23 cellular contexts compared by ENCODE assay signal in genomic region chr1:29017975-29018712, GRCh38.
"Had no signal": no experiment of that assay in that cellular context is flagged by ENCODE, and none has a peak within 500 bp of the region (broad histone marks: within the 10 kb centered on the region; RNA-seq: fewer than 3 reads in every experiment).

No MANE protein-coding gene starts in this region.

- H3K27ac ChIP-seq: breast epithelium, dorsolateral prefrontal cortex, neutrophil, ovary, prostate gland, right atrium auricular region, upper lobe of left lung had no signal

- H3K4me3 ChIP-seq: breast epithelium, dorsolateral prefrontal cortex, ovary, prostate gland, right atrium auricular region, upper lobe of left lung had no signal

- H3K4me3 Mint-ChIP-seq: activated naive CD8-positive, alpha-beta T cell treated with anti-CD3 and anti-CD28 coated beads for 36 hours; central memory CD8-positive, alpha-beta T cell; effector memory CD8-positive, alpha-beta T cell; nephron had no signal

- H3K27me3 Mint-ChIP-seq: activated naive CD8-positive, alpha-beta T cell treated with anti-CD3 and anti-CD28 coated beads for 36 hours; central memory CD8-positive, alpha-beta T cell; effector memory CD8-positive, alpha-beta T cell had no signal

- H3K9me3 ChIP-seq: breast epithelium, neutrophil, ovary, prostate gland, right atrium auricular region, upper lobe of left lung had no signal

- H3K36me3 Mint-ChIP-seq: activated naive CD8-positive, alpha-beta T cell treated with anti-CD3 and anti-CD28 coated beads for 36 hours had no signal

- H3K4me1 Mint-ChIP-seq: activated naive CD8-positive, alpha-beta T cell treated with anti-CD3 and anti-CD28 coated beads for 36 hours; nephron had no signal

- FAIRE-seq: colon, endothelial cell of umbilical vein, TTC549 had no signal

- H3K27ac Mint-ChIP-seq: activated naive CD8-positive, alpha-beta T cell treated with anti-CD3 and anti-CD28 coated beads for 36 hours; nephron had no signal

- H3K4me1 ChIP-seq: breast epithelium, prostate gland, right atrium auricular region, upper lobe of left lung had no signal

- DNase-seq: activated CD4-positive, alpha-beta T cell treated with anti-CD3 and anti-CD28 coated beads for 1 hour; activated effector memory CD4-positive, alpha-beta T cell treated with anti-CD3 and anti-CD28 coated beads, Interleukin-2, amount 50 U/mL, for 16 hours; activated naive CD8-positive, alpha-beta T cell treated with anti-CD3 and anti-CD28 coated beads for 36 hours; amniotic stem cell; dorsolateral prefrontal cortex; effector memory CD8-positive, alpha-beta T cell; foreskin melanocyte; midbrain; ovary; stimulated activated CD4-positive, alpha-beta T cell treated with anti-CD3 and anti-CD28 coated beads, Interleukin-4, amount 100 ng/mL, for 24 hours; stimulated activated naive CD8-positive, alpha-beta T cell treated with anti-CD3 and anti-CD28 coated beads, Interleukin-15, Interleukin-2, amounts not matched to agents 100 U/mL and 50 U/mL, for 24 hours; upper lobe of left lung had no signal

- H3K27me3 ChIP-seq: breast epithelium, dorsolateral prefrontal cortex, neutrophil, ovary, right atrium auricular region, upper lobe of left lung had no signal

- ATAC-seq: esophagus mucosa; left lobe of liver; stimulated activated naive CD8-positive, alpha-beta T cell treated with anti-CD3 and anti-CD28 coated beads, Interleukin-15, Interleukin-2, amounts not matched to agents 100 U/mL and 50 U/mL, for 24 hours had no signal

- H3K9me3 Mint-ChIP-seq: activated naive CD8-positive, alpha-beta T cell treated with anti-CD3 and anti-CD28 coated beads for 36 hours; central memory CD8-positive, alpha-beta T cell; effector memory CD8-positive, alpha-beta T cell; nephron had no signal

- H3K36me3 ChIP-seq: breast epithelium, ovary, prostate gland had no signal
